1 cellular context compared by ENCODE assay signal in the genomic region with DNA sequence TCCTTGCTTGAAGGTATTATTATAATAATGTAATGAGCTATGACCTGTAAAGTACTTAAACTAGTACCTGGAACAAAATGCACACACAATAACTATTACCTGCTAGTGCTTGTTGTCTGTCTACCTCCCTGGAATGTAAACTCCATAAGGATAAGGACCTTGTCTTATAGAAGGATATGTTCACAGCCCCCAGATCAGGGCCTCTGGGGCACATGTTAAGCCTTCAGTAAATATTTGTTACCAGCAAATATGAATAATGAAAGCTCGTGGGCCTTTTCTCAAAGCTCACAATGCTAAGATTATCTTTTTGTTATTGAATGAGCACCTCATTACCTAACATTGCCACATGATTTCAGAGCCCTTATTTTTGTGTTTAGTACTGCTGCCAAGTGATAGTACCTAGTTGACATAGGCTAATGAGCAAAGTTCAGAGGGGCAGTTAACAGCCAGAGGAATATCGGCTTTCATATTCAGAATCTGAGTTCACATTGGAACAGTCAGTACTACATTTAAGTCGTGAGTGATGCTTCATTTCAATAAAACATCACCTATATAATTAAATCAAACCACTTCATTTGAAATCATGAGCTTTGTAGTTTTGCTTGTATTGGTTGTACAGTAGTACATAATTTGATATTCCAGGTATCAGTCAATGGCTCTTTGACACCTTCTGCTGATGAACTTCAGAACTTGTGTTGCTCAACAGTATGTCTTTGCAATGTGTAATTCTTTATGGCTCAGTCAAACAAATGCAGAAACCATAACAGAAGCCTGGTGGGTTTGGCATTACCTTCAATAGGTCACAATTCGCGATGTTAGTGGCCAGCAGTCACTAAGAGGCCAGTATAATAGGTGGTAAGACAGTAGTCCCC.
TF ChIP-seq lines count a peak whose summit lies in the region.

No MANE protein-coding gene starts in this region.

TF ChIP-seq in HepG2, 621 proteins besides CTCF, POLR2A, EP300 and RAD21 (continued from another document and continues in another):
- TF ChIP-seq, protein P1, sequence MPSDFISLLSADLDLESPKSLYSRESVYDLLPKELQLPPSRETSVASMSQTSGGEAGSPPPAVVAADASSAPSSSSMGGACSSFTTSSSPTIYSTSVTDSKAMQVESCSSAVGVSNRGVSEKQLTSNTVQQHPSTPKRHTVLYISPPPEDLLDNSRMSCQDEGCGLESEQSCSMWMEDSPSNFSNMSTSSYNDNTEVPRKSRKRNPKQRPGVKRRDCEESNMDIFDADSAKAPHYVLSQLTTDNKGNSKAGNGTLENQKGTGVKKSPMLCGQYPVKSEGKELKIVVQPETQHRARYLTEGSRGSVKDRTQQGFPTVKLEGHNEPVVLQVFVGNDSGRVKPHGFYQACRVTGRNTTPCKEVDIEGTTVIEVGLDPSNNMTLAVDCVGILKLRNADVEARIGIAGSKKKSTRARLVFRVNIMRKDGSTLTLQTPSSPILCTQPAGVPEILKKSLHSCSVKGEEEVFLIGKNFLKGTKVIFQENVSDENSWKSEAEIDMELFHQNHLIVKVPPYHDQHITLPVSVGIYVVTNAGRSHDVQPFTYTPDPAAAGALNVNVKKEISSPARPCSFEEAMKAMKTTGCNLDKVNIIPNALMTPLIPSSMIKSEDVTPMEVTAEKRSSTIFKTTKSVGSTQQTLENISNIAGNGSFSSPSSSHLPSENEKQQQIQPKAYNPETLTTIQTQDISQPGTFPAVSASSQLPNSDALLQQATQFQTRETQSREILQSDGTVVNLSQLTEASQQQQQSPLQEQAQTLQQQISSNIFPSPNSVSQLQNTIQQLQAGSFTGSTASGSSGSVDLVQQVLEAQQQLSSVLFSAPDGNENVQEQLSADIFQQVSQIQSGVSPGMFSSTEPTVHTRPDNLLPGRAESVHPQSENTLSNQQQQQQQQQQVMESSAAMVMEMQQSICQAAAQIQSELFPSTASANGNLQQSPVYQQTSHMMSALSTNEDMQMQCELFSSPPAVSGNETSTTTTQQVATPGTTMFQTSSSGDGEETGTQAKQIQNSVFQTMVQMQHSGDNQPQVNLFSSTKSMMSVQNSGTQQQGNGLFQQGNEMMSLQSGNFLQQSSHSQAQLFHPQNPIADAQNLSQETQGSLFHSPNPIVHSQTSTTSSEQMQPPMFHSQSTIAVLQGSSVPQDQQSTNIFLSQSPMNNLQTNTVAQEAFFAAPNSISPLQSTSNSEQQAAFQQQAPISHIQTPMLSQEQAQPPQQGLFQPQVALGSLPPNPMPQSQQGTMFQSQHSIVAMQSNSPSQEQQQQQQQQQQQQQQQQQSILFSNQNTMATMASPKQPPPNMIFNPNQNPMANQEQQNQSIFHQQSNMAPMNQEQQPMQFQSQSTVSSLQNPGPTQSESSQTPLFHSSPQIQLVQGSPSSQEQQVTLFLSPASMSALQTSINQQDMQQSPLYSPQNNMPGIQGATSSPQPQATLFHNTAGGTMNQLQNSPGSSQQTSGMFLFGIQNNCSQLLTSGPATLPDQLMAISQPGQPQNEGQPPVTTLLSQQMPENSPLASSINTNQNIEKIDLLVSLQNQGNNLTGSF (CRISPR knock-in tag; IDR thresholded peaks at IDR 0.05), result no peak
- TF ChIP-seq RBM39 (IDR thresholded peaks at IDR 0.05; ENCODE audit: low read depth, low read length, poor library complexity, severe bottlenecking) (no peak), TBX2 (CRISPR knock-in tag; IDR thresholded peaks at IDR 0.05; ENCODE audit: borderline replicate concordance) (peak; percentile 99), RBM22 (optimal IDR thresholded peaks at IDR 0.05; ENCODE audit: low read length) (no peak), ZNF616 (CRISPR knock-in tag; IDR thresholded peaks at IDR 0.05; ENCODE audit: low read depth) (no peak), ZNF207 (IDR thresholded peaks at IDR 0.05; ENCODE audit: borderline replicate concordance) (no peak), ZBTB42 (CRISPR knock-in tag; IDR thresholded peaks at IDR 0.05) (no peak), CBFB (CRISPR knock-in tag; IDR thresholded peaks at IDR 0.05) (peak; percentile 59), ZBTB1 (CRISPR knock-in tag; IDR thresholded peaks at IDR 0.05; ENCODE audit: borderline replicate concordance) (no peak), MTA1 (CRISPR knock-in tag; IDR thresholded peaks at IDR 0.05; ENCODE audit: borderline replicate concordance) (no peak; the same call in 1 of the 2 replicates), AGO2 (optimal IDR thresholded peaks at IDR 0.05; ENCODE audit: low read depth, low read length) (no peak), SRSF1 (optimal IDR thresholded peaks at IDR 0.05; ENCODE audit: low read depth, low read length) (no peak), CAMTA2 (CRISPR knock-in tag; IDR thresholded peaks at IDR 0.05; ENCODE audit: borderline replicate concordance) (no peak), ATF7-NPFF (CRISPR knock-in tag; IDR thresholded peaks at IDR 0.05; ENCODE audit: low read depth) (peak; percentile 56; the same call in 1 of the 2 replicates), BCL6 (CRISPR knock-in tag; IDR thresholded peaks at IDR 0.05) (peak; percentile 93), ZNF564 (CRISPR knock-in tag; IDR thresholded peaks at IDR 0.05) (no peak), ZFP62 (CRISPR knock-in tag; IDR thresholded peaks at IDR 0.05) (no peak), CBX2 (IDR thresholded peaks at IDR 0.05; ENCODE audit: low read depth, low read length) (no peak), CBX2 (CRISPR knock-in tag; IDR thresholded peaks at IDR 0.05; ENCODE audit: low read depth) (no peak), ZNF232 (CRISPR knock-in tag; IDR thresholded peaks at IDR 0.05; ENCODE audit: borderline replicate concordance) (peak; percentile 38; the same call in 1 of the 2 replicates), CREM (IDR thresholded peaks at IDR 0.05) (peak; percentile 94), CREM (CRISPR knock-in tag; IDR thresholded peaks at IDR 0.05) (no peak), RCOR2 (CRISPR knock-in tag; IDR thresholded peaks at IDR 0.05) (peak; percentile 83), RARG (CRISPR knock-in tag; IDR thresholded peaks at IDR 0.05; ENCODE audit: low read depth) (peak; percentile 81; the same call in 1 of the 2 replicates), NFIB (CRISPR knock-in tag; IDR thresholded peaks at IDR 0.05; ENCODE audit: borderline replicate concordance) (no peak), U2AF2 (IDR thresholded peaks at IDR 0.05; ENCODE audit: low read depth, low read length) (no peak), ZNF746 (CRISPR knock-in tag; IDR thresholded peaks at IDR 0.05) (no peak), ZNF225 (CRISPR knock-in tag; IDR thresholded peaks at IDR 0.05) (no peak), ZNF788 (CRISPR knock-in tag; IDR thresholded peaks at IDR 0.05; ENCODE audit: borderline replicate concordance) (peak; percentile 50; the same call in 1 of the 2 replicates), ZNF547 (CRISPR knock-in tag; IDR thresholded peaks at IDR 0.05) (peak; percentile 38; the same call in 1 of the 2 replicates), MEIS1 (CRISPR knock-in tag; IDR thresholded peaks at IDR 0.05; ENCODE audit: borderline replicate concordance) (no peak; the same call in none of the 2 replicates)
- TF ChIP-seq, protein P2, sequence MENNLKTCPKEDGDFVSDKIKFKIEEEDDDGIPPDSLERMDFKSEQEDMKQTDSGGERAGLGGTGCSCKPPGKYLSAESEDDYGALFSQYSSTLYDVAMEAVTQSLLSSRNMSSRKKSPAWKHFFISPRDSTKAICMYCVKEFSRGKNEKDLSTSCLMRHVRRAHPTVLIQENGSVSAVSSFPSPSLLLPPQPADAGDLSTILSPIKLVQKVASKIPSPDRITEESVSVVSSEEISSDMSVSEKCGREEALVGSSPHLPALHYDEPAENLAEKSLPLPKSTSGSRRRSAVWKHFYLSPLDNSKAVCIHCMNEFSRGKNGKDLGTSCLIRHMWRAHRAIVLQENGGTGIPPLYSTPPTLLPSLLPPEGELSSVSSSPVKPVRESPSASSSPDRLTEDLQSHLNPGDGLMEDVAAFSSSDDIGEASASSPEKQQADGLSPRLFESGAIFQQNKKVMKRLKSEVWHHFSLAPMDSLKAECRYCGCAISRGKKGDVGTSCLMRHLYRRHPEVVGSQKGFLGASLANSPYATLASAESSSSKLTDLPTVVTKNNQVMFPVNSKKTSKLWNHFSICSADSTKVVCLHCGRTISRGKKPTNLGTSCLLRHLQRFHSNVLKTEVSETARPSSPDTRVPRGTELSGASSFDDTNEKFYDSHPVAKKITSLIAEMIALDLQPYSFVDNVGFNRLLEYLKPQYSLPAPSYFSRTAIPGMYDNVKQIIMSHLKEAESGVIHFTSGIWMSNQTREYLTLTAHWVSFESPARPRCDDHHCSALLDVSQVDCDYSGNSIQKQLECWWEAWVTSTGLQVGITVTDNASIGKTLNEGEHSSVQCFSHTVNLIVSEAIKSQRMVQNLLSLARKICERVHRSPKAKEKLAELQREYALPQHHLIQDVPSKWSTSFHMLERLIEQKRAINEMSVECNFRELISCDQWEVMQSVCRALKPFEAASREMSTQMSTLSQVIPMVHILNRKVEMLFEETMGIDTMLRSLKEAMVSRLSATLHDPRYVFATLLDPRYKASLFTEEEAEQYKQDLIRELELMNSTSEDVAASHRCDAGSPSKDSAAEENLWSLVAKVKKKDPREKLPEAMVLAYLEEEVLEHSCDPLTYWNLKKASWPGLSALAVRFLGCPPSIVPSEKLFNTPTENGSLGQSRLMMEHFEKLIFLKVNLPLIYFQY (CRISPR knock-in tag; IDR thresholded peaks at IDR 0.05; ENCODE audit: borderline replicate concordance), result no peak
- TF ChIP-seq, protein P3, sequence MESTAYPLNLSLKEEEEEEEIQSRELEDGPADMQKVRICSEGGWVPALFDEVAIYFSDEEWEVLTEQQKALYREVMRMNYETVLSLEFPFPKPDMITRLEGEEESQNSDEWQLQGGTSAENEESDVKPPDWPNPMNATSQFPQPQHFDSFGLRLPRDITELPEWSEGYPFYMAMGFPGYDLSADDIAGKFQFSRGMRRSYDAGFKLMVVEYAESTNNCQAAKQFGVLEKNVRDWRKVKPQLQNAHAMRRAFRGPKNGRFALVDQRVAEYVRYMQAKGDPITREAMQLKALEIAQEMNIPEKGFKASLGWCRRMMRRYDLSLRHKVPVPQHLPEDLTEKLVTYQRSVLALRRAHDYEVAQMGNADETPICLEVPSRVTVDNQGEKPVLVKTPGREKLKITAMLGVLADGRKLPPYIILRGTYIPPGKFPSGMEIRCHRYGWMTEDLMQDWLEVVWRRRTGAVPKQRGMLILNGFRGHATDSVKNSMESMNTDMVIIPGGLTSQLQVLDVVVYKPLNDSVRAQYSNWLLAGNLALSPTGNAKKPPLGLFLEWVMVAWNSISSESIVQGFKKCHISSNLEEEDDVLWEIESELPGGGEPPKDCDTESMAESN (CRISPR knock-in tag; conservative IDR thresholded peaks at IDR 0.05), result peak; percentile 62; the same call in 1 of the 2 replicates
- TF ChIP-seq, protein P4, sequence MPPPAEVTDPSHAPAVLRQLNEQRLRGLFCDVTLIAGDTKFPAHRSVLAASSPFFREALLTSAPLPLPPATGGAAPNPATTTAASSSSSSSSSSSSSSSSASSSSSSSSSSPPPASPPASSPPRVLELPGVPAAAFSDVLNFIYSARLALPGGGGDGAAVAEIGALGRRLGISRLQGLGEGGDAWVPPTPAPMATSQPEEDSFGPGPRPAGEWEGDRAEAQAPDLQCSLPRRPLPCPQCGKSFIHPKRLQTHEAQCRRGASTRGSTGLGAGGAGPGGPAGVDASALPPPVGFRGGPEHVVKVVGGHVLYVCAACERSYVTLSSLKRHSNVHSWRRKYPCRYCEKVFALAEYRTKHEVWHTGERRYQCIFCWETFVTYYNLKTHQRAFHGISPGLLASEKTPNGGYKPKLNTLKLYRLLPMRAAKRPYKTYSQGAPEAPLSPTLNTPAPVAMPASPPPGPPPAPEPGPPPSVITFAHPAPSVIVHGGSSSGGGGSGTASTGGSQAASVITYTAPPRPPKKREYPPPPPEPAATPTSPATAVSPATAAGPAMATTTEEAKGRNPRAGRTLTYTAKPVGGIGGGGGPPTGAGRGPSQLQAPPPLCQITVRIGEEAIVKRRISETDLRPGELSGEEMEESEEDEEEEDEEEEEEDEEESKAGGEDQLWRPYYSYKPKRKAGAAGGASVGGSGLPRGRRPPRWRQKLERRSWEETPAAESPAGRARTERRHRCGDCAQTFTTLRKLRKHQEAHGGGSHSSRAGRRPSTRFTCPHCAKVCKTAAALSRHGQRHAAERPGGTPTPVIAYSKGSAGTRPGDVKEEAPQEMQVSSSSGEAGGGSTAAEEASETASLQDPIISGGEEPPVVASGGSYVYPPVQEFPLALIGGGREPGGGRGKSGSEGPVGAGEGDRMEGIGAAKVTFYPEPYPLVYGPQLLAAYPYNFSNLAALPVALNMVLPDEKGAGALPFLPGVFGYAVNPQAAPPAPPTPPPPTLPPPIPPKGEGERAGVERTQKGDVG (CRISPR knock-in tag; IDR thresholded peaks at IDR 0.05; ENCODE audit: borderline replicate concordance), result no peak
- TF ChIP-seq, protein P5, sequence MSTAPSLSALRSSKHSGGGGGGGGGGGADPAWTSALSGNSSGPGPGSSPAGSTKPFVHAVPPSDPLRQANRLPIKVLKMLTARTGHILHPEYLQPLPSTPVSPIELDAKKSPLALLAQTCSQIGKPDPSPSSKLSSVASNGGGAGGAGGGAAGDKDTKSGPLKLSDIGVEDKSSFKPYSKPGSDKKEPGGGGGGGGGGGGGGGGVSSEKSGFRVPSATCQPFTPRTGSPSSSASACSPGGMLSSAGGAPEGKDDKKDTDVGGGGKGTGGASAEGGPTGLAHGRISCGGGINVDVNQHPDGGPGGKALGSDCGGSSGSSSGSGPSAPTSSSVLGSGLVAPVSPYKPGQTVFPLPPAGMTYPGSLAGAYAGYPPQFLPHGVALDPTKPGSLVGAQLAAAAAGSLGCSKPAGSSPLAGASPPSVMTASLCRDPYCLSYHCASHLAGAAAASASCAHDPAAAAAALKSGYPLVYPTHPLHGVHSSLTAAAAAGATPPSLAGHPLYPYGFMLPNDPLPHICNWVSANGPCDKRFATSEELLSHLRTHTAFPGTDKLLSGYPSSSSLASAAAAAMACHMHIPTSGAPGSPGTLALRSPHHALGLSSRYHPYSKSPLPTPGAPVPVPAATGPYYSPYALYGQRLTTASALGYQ (CRISPR knock-in tag; IDR thresholded peaks at IDR 0.05), result peak; percentile 98
- TF ChIP-seq, protein P6, sequence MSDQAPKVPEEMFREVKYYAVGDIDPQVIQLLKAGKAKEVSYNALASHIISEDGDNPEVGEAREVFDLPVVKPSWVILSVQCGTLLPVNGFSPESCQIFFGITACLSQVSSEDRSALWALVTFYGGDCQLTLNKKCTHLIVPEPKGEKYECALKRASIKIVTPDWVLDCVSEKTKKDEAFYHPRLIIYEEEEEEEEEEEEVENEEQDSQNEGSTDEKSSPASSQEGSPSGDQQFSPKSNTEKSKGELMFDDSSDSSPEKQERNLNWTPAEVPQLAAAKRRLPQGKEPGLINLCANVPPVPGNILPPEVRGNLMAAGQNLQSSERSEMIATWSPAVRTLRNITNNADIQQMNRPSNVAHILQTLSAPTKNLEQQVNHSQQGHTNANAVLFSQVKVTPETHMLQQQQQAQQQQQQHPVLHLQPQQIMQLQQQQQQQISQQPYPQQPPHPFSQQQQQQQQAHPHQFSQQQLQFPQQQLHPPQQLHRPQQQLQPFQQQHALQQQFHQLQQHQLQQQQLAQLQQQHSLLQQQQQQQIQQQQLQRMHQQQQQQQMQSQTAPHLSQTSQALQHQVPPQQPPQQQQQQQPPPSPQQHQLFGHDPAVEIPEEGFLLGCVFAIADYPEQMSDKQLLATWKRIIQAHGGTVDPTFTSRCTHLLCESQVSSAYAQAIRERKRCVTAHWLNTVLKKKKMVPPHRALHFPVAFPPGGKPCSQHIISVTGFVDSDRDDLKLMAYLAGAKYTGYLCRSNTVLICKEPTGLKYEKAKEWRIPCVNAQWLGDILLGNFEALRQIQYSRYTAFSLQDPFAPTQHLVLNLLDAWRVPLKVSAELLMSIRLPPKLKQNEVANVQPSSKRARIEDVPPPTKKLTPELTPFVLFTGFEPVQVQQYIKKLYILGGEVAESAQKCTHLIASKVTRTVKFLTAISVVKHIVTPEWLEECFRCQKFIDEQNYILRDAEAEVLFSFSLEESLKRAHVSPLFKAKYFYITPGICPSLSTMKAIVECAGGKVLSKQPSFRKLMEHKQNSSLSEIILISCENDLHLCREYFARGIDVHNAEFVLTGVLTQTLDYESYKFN (CRISPR knock-in tag; conservative IDR thresholded peaks at IDR 0.05), result peak; percentile 98
- TF ChIP-seq, protein P7, sequence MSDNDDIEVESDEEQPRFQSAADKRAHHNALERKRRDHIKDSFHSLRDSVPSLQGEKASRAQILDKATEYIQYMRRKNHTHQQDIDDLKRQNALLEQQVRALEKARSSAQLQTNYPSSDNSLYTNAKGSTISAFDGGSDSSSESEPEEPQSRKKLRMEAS (IDR thresholded peaks at IDR 0.05), result peak; percentile 84
